In the genomic region with DNA sequence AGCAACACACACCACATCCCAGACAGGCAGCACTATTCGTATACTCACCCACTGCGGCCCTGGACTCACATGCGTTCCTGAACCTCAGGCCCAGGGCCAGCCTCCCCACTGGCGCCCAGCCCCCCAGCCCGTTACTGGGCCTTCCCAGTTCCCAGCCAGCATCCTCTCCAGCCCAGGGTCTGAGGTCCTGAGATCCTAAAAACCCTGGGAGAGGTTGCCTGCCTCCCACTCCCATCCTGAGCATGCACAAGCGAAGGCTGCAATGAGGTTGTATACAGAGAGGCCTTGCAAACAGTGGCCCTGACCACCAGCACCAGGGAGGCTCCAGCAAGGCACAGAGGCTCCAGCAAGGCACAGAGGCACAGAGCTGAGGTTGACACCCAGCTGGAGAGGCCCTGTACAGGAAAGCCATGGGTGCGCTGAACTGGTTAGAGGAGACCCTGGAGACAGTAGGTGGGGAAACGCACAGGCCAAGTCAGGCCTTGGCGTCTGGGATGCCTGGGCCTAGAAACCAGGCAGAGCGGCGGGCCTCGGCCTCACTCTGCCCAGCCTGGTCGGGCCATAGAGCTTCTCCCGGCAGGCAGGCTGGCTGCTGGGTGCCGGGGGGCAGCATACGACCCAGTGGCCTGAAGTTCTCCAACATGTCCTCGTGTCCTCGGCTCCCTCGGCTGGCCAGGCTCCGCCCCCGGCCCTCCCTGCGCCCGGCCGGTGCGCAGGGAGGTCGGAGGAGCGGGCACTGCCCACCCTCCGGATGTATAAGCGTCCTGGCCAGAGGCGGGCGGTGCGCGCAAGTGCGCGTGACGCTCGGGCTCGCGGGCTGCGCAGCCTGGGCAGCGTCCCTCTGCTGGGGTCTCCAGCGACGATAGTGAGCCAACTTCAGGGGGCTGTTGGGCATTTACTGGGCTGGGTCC, we compare ENCODE assay signal across 16 cellular contexts.
DNase-seq lines count a peak whose midpoint lies in the region; ATAC-seq and TF ChIP-seq lines count a peak whose summit lies in the region.
"Had no signal": no experiment of that assay in that cellular context is flagged by ENCODE, and none has a peak within 500 bp of the region (broad histone marks: within the 10 kb centered on the region; RNA-seq: fewer than 3 reads in every experiment).

No MANE protein-coding gene starts in this region.

- no peak overlapping the region for H3K27ac Mint-ChIP-seq in activated naive CD4-positive, alpha-beta T cell treated with anti-CD3 and anti-CD28 coated beads, Interleukin-2, amount 50 U/mL, for 24 hours
- no peak overlapping the region for H3K27ac Mint-ChIP-seq in activated naive CD4-positive, alpha-beta T cell treated with anti-CD3 and anti-CD28 coated beads, Interleukin-2, amount 10 ng/mL, durations not matched to agents 7 days and 5 days
- no peak overlapping the region for H3K27ac Mint-ChIP-seq in effector memory CD8-positive, alpha-beta T cell
- H3K27ac Mint-ChIP-seq: activated CD4-positive, alpha-beta memory T cell treated with anti-CD3 and anti-CD28 coated beads, Interleukin-2, amount 10 ng/mL, durations not matched to agents 7 days and 5 days; nephron progenitor cell had no signal

- H3K4me3 Mint-ChIP-seq in activated naive CD4-positive, alpha-beta T cell treated with anti-CD3 and anti-CD28 coated beads, Interleukin-2, amount 50 U/mL, for 24 hours, result peak overlapping the region; percentile 70
- H3K4me3 Mint-ChIP-seq in activated naive CD4-positive, alpha-beta T cell treated with anti-CD3 and anti-CD28 coated beads, Interleukin-2, amount 10 ng/mL, durations not matched to agents 7 days and 5 days, result no peak overlapping the region
- peak overlapping the region; percentile 71 to 78 for H3K4me3 Mint-ChIP-seq in effector memory CD8-positive, alpha-beta T cell
- H3K4me3 Mint-ChIP-seq: nephron progenitor cell had no signal

- H2AFZ ChIP-seq in parathyroid adenoma, result peak overlapping the region; percentile 68

- H3K9ac ChIP-seq in parathyroid adenoma, result no peak overlapping the region

- H3K4me2 ChIP-seq in parathyroid adenoma (ENCODE audit: low read length), result peak overlapping the region; percentile 93

- H3K27me3 ChIP-seq in parathyroid adenoma (ENCODE audit: control insufficient read depth, insufficient read depth, low read length), result no peaks in the 10 kb centered on the region
- H3K27me3 ChIP-seq: MG63 had no signal

- H3K27me3 Mint-ChIP-seq in activated naive CD4-positive, alpha-beta T cell treated with anti-CD3 and anti-CD28 coated beads, Interleukin-2, amount 50 U/mL, for 24 hours, result peaks cover 30% of the 10 kb centered on the region
- peaks cover 97% of the 10 kb centered on the region for H3K27me3 Mint-ChIP-seq in activated naive CD4-positive, alpha-beta T cell treated with anti-CD3 and anti-CD28 coated beads, Interleukin-2, amount 10 ng/mL, durations not matched to agents 7 days and 5 days
- H3K27me3 Mint-ChIP-seq in effector memory CD8-positive, alpha-beta T cell, result peaks cover 59 to 94% of the 10 kb centered on the region in 2 donors

- peaks cover 3% of the 10 kb centered on the region for H3K36me3 Mint-ChIP-seq in activated naive CD4-positive, alpha-beta T cell treated with anti-CD3 and anti-CD28 coated beads, Interleukin-2, amount 50 U/mL, for 24 hours
- no peaks in the 10 kb centered on the region for H3K36me3 Mint-ChIP-seq in activated naive CD4-positive, alpha-beta T cell treated with anti-CD3 and anti-CD28 coated beads, Interleukin-2, amount 10 ng/mL, durations not matched to agents 7 days and 5 days
- peaks cover 3% of the 10 kb centered on the region for H3K36me3 Mint-ChIP-seq in effector memory CD8-positive, alpha-beta T cell (ENCODE audit: insufficient read depth)

- CTCF ChIA-PET in activated naive CD4-positive, alpha-beta T cell treated with anti-CD3 and anti-CD28 coated beads, Interleukin-2, amount 10 ng/mL, durations not matched to agents 7 days and 5 days (lab: Charles Lee), result interaction anchor here (1.8 to 6.9 kb wide), 3 partner anchors 21 to 154 kb away, joined by 5 to 46 read pairs (median 5); no protein-coding TSS in a partner anchor

- peak overlapping the region; percentile 74 for H3K4me3 ChIP-seq in parathyroid adenoma (ENCODE audit: low read depth, low read length)
- H3K4me3 ChIP-seq: lung had no signal

- no peak for TF ChIP-seq CTCF in parathyroid adenoma (IDR thresholded peaks at IDR 0.05)

- H3K9me3 Mint-ChIP-seq in activated naive CD4-positive, alpha-beta T cell treated with anti-CD3 and anti-CD28 coated beads, Interleukin-2, amount 50 U/mL, for 24 hours, result no peaks in the 10 kb centered on the region
- H3K9me3 Mint-ChIP-seq in activated naive CD4-positive, alpha-beta T cell treated with anti-CD3 and anti-CD28 coated beads, Interleukin-2, amount 10 ng/mL, durations not matched to agents 7 days and 5 days, result no peaks in the 10 kb centered on the region
- H3K9me3 Mint-ChIP-seq in effector memory CD8-positive, alpha-beta T cell, result no peaks in the 10 kb centered on the region
- H3K9me3 Mint-ChIP-seq: activated CD4-positive, alpha-beta memory T cell treated with anti-CD3 and anti-CD28 coated beads, Interleukin-2, amount 10 ng/mL, durations not matched to agents 7 days and 5 days had no signal

- ATAC-seq in effector memory CD8-positive, alpha-beta T cell (replicated peaks), result no peak
- no peak for ATAC-seq in HG02852 (IDR thresholded peaks at IDR 0.05; ENCODE audit: unreplicated experiment)
- no peak for ATAC-seq in HG03108 (IDR thresholded peaks at IDR 0.05; ENCODE audit: unreplicated experiment)
- ATAC-seq in GM21619 (IDR thresholded peaks at IDR 0.05; ENCODE audit: unreplicated experiment), result no peak

- H3K4me1 Mint-ChIP-seq in activated naive CD4-positive, alpha-beta T cell treated with anti-CD3 and anti-CD28 coated beads, Interleukin-2, amount 50 U/mL, for 24 hours, result peaks cover 32% of the 10 kb centered on the region
- H3K4me1 Mint-ChIP-seq in activated naive CD4-positive, alpha-beta T cell treated with anti-CD3 and anti-CD28 coated beads, Interleukin-2, amount 10 ng/mL, durations not matched to agents 7 days and 5 days, result peaks cover 28% of the 10 kb centered on the region
- H3K4me1 Mint-ChIP-seq in effector memory CD8-positive, alpha-beta T cell (ENCODE audit: low read depth in 2 of 2), result peaks cover 24% of the 10 kb centered on the region in 2 donors

- no peaks in the 10 kb centered on the region for H3K9me3 ChIP-seq in parathyroid adenoma (ENCODE audit: control insufficient read depth, low read length)
- H3K9me3 ChIP-seq: MG63 had no signal

- H3K36me3 ChIP-seq in parathyroid adenoma (ENCODE audit: control insufficient read depth, insufficient read depth, low read length), result no peaks in the 10 kb centered on the region

- no peaks in the 10 kb centered on the region for H3K79me2 ChIP-seq in parathyroid adenoma

- no peaks in the 10 kb centered on the region for H3K4me1 ChIP-seq in parathyroid adenoma

- peak overlapping the region; percentile 29 for H3K27ac ChIP-seq in parathyroid adenoma
- H3K27ac ChIP-seq: coronary artery, epithelial cell of prostate had no signal

- DNase-seq in activated naive CD4-positive, alpha-beta T cell treated with anti-CD3 and anti-CD28 coated beads, Interleukin-2, amount 10 ng/mL, durations not matched to agents 7 days and 5 days, result no peak
- DNase-seq in HuH-7 (ENCODE audit: low spot score), result peak; percentile 49
- no peak for DNase-seq in effector memory CD8-positive, alpha-beta T cell
- DNase-seq: activated CD4-positive, alpha-beta memory T cell treated with anti-CD3 and anti-CD28 coated beads, Interleukin-2, amount 10 ng/mL, durations not matched to agents 7 days and 5 days; anterior cingulate cortex; MG63; NCI-H187 treated with DMSO at 0.1 percent for 48 hours; nephron progenitor cell had no signal
